Comparison of ENCODE assay signal across 1 cellular context in the genomic region with DNA sequence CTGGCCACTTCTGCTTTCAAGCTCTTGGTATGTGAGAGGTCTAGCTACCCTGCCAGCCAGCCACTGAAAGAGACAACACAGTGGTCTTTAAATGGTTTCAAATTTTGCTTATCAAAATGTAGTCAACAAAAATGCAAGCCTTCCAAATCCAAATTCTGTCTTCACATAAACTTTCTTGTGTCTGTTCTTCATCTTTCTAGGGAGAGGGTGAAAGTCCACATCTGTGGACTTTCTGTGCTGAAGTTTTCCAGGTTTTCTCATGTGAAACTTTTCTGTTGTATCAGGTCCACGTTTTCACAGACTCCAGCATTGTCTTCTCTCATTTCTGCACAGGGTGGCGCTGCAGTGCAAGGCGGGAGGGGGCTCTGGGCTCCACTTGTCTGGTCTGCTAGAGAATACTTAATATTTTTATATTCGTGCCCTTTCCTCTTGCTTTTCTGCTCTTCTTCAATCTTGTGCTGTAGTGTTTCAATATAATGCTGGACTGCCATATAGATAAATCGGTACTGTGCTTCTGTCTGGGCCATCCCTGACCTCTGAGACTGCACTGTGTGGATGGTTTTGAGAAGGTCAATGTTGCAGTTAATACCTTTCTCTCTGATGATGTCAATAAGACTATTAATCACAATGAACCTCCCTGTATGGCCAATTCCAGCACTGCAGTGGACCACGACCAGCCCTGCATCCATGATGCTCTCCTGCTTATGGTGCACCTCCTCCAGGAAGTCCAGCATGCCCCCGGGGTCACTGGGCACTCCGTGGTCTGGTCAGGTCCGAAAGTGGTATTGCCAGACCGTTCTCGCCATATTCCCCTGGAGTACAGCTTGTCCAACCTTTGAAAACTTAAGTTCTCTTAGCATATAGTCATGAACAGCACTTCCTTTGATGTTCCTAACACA.
TF ChIP-seq lines count a peak whose summit lies in the region.

No MANE protein-coding gene starts in this region.

TF ChIP-seq in GM23338, 12 proteins besides CTCF, POLR2A, EP300 and RAD21 (continued from another document):
- no peak for TF ChIP-seq CREB1 (CRISPR knock-in tag; IDR thresholded peaks at IDR 0.05; ENCODE audit: low read depth)
- no peak for TF ChIP-seq STAT1 (IDR thresholded peaks at IDR 0.05; ENCODE audit: unreplicated experiment)
- TF ChIP-seq EZH2phosphoT487 (IDR thresholded peaks at IDR 0.05; ENCODE audit: unreplicated experiment) = no peak
- TF ChIP-seq ZNF114 (CRISPR knock-in tag; IDR thresholded peaks at IDR 0.05) = no peak
- TF ChIP-seq JUNB (IDR thresholded peaks at IDR 0.05; ENCODE audit: unreplicated experiment) = no peak
- TF ChIP-seq NANOG (IDR thresholded peaks at IDR 0.05; ENCODE audit: borderline replicate concordance) = no peak
